8 cellular contexts compared by ENCODE assay signal in the genomic region with DNA sequence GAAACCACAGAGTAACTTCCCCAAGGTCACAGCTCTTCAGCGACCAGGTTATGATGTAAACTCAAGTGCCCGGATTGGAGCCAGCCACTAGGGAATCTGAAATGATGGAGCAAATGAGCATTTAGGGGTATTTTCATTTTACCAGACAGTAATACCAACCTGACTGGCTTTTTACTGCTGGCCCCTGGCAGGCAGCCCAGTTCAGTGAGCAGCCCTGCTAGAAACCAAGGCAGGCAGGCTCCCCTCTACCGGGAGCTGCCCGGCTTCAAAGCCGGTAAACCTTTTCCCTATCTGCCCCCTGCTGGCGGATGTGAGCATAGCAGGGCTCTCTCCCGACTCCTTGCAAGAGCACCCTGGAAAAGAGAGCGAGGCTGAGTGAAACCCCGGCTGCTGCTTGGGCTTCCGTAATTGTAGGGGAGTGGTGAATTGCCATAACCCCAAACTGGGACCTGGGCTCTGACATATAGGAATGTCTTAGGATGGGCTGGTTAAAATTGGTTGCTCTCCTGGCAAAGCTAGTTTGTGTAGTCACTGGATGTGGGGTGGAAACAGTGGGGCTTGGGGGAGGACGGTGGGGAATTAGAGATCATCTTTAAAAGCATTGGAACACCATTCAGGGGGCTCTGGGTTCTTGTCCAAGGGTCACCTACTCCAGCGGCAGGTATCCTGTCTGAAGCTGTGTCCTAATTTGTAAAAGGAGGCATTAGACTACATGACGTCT.
A peak's percentile ranks its signal among the peaks of the same experiment; 100 is the strongest.
DNase-seq lines count a peak whose midpoint lies in the region; ATAC-seq, FAIRE-seq and TF ChIP-seq lines count a peak whose summit lies in the region.

No MANE protein-coding gene starts in this region.

- peak; percentile 74 for FAIRE-seq in keratinocyte (lab: Jason Lieb, UNC)

- BruUV-seq in mammary epithelial cell (replicated peaks; lab: Mats Ljungman, UMichigan), result no TSS peak

- no peaks in the 10 kb centered on the region for H3K27me3 ChIP-seq in mammary epithelial cell (ENCODE audit: insufficient read depth, low read length)
- peaks cover 21% of the 10 kb centered on the region for H3K27me3 ChIP-seq in keratinocyte (ENCODE audit: control insufficient read depth, extremely low read depth, insufficient read depth, low read length)

- no peaks in the 10 kb centered on the region for H4K20me1 ChIP-seq in mammary epithelial cell (ENCODE audit: insufficient read depth, low read length)
- no peaks in the 10 kb centered on the region for H4K20me1 ChIP-seq in keratinocyte (ENCODE audit: control insufficient read depth, extremely low read depth, insufficient read depth, low read length)

- H3K9ac ChIP-seq in mammary epithelial cell (ENCODE audit: insufficient read depth, low read length), result no peak overlapping the region
- no peak overlapping the region for H3K9ac ChIP-seq in keratinocyte (ENCODE audit: control insufficient read depth, extremely low read depth, insufficient read depth, low read length)

- H3K9me3 ChIP-seq in mammary epithelial cell (replicated peaks; ENCODE audit: insufficient read depth, low read length) (no peaks in the 10 kb centered on the region), keratinocyte (ENCODE audit: control insufficient read depth, low read depth, low read length) (no peaks in the 10 kb centered on the region)

- dilution Hi-C loops in mammary epithelial cell (cut with HindIII; ENCODE audit: low sequenced_read_pairs), result no loop called here
- dilution Hi-C loops in keratinocyte (cut with MboI; ENCODE audit: extremely low pct_ligation_motif_present, low sequenced_read_pairs), result no loop called here

- no peak overlapping the region for H3K4me3 ChIP-seq in WI38 (ENCODE audit: low read depth, low read length)
- no peak overlapping the region for H3K4me3 ChIP-seq in mammary epithelial cell (replicated peaks in 1 of 3; ENCODE audit: insufficient read depth in 1 of 3, low read depth in 2 of 3, low read length in 3 of 3)
- no peak overlapping the region for H3K4me3 ChIP-seq in keratinocyte (ENCODE audit: control insufficient read depth in 2 of 3, extremely low read depth in 1 of 3, insufficient read depth in 2 of 3, low read depth in 1 of 3, low read length in 3 of 3)

- H3K4me1 ChIP-seq in mammary epithelial cell (ENCODE audit: insufficient read depth, low read length) (peaks cover 29% of the 10 kb centered on the region), keratinocyte (ENCODE audit: control insufficient read depth, extremely low read depth, insufficient read depth, low read length) (peaks cover 15% of the 10 kb centered on the region)

- H3K4me2 ChIP-seq in mammary epithelial cell (ENCODE audit: insufficient read depth, low read depth, low read length) (peak overlapping the region; percentile 71), keratinocyte (ENCODE audit: control insufficient read depth, extremely low read depth, insufficient read depth, low read depth, low read length) (peak overlapping the region; percentile 50)

- peak; percentile 65 for ATAC-seq in HG02571 (IDR thresholded peaks at IDR 0.05; ENCODE audit: unreplicated experiment)
- no peak for ATAC-seq in GM21619 (IDR thresholded peaks at IDR 0.05; ENCODE audit: unreplicated experiment)

- CTCF ChIA-PET in mammary epithelial cell (lab: Charles Lee; ENCODE audit: low non-redundant PET), result interaction anchor here (0.6 to 1.6 kb wide), 7 partner anchors 27 to 284 kb away, joined by 3 to 28 read pairs (median 6); a partner anchor contains a TSS

- no peaks in the 10 kb centered on the region for H3K79me2 ChIP-seq in mammary epithelial cell (ENCODE audit: insufficient read depth, low read length)
- no peaks in the 10 kb centered on the region for H3K79me2 ChIP-seq in keratinocyte (ENCODE audit: control insufficient read depth, insufficient read depth, low read length)

- intact Hi-C loops in mammary epithelial cell (cut with micrococcal nuclease), result loop anchor here (1.0 to 2.0 kb wide), 5 partner anchors 29 to 283 kb away; no protein-coding TSS in a partner anchor

- in situ Hi-C loops in Caki2 (cut with HindIII; ENCODE audit: low pct_unique_long_range_greater_than_20kb, low sequenced_read_pairs), result no loop called here
- in situ Hi-C loops in mammary epithelial cell (cut with MboI; ENCODE audit: low sequenced_read_pairs in 2 of 2), result no loop called here

- H3K27ac ChIP-seq in mammary epithelial cell (ENCODE audit: insufficient read depth, low read depth, low read length) (no peak overlapping the region), keratinocyte (ENCODE audit: control insufficient read depth, insufficient read depth, low read length) (no peak overlapping the region)

- H2AFZ ChIP-seq in mammary epithelial cell (ENCODE audit: low read depth, low read length), result no peak overlapping the region
- H2AFZ ChIP-seq in keratinocyte (ENCODE audit: control insufficient read depth, low read length), result no peak overlapping the region

- TF ChIP-seq CTCF in WI38 (IDR thresholded peaks at IDR 0.05; ENCODE audit: low read depth, low read length), result peak; percentile 97
- TF ChIP-seq CTCF in mammary epithelial cell (conservative IDR thresholded peaks at IDR 0.05 in 1 of 2, IDR thresholded peaks at IDR 0.05 in 1 of 2; ENCODE audit: extremely low read depth in 1 of 2, insufficient read depth in 1 of 2, low read depth in 1 of 2, low read length in 2 of 2), result peak; percentile 75 to 96
- peak; percentile 83 to 97 (median 92) for TF ChIP-seq CTCF in keratinocyte (optimal IDR thresholded peaks at IDR 0.05 in 1 of 3, IDR thresholded peaks at IDR 0.05 in 1 of 3, conservative IDR thresholded peaks at IDR 0.05 in 1 of 3; ENCODE audit: extremely low read depth in 1 of 3, insufficient read depth in 2 of 3, low read length in 3 of 3)

- peak; percentile 65 for DNase-seq in Caki2 (ENCODE audit: low read depth)
- DNase-seq in NCI-H2196 (lab: John Stamatoyannopoulos, UW; ENCODE audit: unreplicated experiment), result peak; percentile 68
- peak; percentile 83 for DNase-seq in mammary epithelial cell
- peak; percentile 49 for DNase-seq in keratinocyte (ENCODE audit: low read depth, low spot score)
- peak; percentile 62 to 73 for DNase-seq in stimulated activated CD4-positive, alpha-beta T cell treated with anti-CD3 and anti-CD28 coated beads, Interleukin-15, amount 100 ng/mL, for 48 hours (ENCODE audit: low read depth in 2 of 2)

- no peaks in the 10 kb centered on the region for H3K36me3 ChIP-seq in mammary epithelial cell (ENCODE audit: insufficient read depth, low read length)
- H3K36me3 ChIP-seq in keratinocyte (ENCODE audit: control insufficient read depth in 2 of 2, extremely low read depth in 1 of 2, insufficient read depth in 2 of 2, low read length in 2 of 2), result no peaks in the 10 kb centered on the region

- 48% methylated on average over 13 of the region's 13 CpGs for WGBS in mammary epithelial cell (ENCODE audit: low coverage, missing lambda C conversion rate)

- H3K9me1 ChIP-seq in keratinocyte (ENCODE audit: control insufficient read depth, extremely low read depth, insufficient read depth, low read length), result no peaks in the 10 kb centered on the region
